In the genomic region with DNA sequence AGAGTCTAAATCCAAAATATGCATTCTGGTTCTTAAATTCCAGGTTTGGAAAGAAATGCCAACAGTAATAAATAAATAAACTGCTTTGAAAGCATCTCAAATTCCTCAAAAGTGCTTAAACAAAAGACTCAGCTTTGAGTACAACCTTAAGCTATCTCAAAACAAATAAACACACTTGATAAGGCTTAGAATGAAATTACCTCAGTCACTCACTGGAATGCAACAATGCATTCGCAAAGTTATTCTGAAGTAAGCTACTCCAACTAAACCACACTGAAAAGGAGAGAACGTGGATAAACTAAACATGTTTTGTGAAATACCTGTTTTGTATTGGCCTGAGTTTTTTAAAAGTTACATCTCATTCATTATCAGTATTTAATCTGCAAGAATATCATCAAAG, we compare ENCODE assay signal across 8 cellular contexts.
DNase-seq lines count a peak whose midpoint lies in the region; ATAC-seq and TF ChIP-seq lines count a peak whose summit lies in the region.

No MANE protein-coding gene starts in this region.

- DNase-seq in GM12865 (ENCODE audit: low read depth) (no peak), SK-N-MC (ENCODE audit: low read depth, low spot score) (no peak), fibroblast of mammary gland (ENCODE audit: low read depth) (peak; percentile 28), retinal pigment epithelial cell (ENCODE audit: low read depth) (peak; percentile 23), NCI-H1092 (lab: John Stamatoyannopoulos, UW) (no peak)
- no peak for DNase-seq in activated effector memory CD4-positive, alpha-beta T cell treated with Interleukin-2 at 50 U/mL for 16 hours

- TF ChIP-seq CTCF in GM12865 (IDR thresholded peaks at IDR 0.05; ENCODE audit: insufficient read depth, low read depth, low read length, missing control alignments) (no peak), fibroblast of mammary gland (conservative IDR thresholded peaks at IDR 0.05; ENCODE audit: control insufficient read depth, insufficient read depth, low read depth, low read length) (no peak), retinal pigment epithelial cell (conservative IDR thresholded peaks at IDR 0.05; ENCODE audit: low read depth, low read length) (no peak)

- H3K36me3 ChIP-seq in SK-N-MC (ENCODE audit: insufficient read depth, low read length), result peaks cover 2% of the 10 kb centered on the region; the same call in 1 of the 2 replicates

- no peak overlapping the region for H3K27ac ChIP-seq in SK-N-MC

- H3K4me3 ChIP-seq in GM12865 (ENCODE audit: low read depth, low read length), result peak overlapping the region; percentile 83
- H3K4me3 ChIP-seq in SK-N-MC, result peak overlapping the region; percentile 81
- peak overlapping the region; percentile 85 for H3K4me3 ChIP-seq in fibroblast of mammary gland (ENCODE audit: control insufficient read depth, low read depth, low read length)
- H3K4me3 ChIP-seq in retinal pigment epithelial cell (ENCODE audit: low read length), result peak overlapping the region; percentile 81

- ATAC-seq in HG03442 (IDR thresholded peaks at IDR 0.05; ENCODE audit: unreplicated experiment) (no peak), HG02798 (IDR thresholded peaks at IDR 0.05; ENCODE audit: poor library complexity, unreplicated experiment) (no peak)

- H3K9me3 ChIP-seq in SK-N-MC (ENCODE audit: low read depth, low read length), result no peaks in the 10 kb centered on the region

- H3K9ac ChIP-seq in SK-N-MC (ENCODE audit: insufficient read length), result peak overlapping the region; percentile 76

Comparison
In these comparisons a context has a peak if more than half of its experiments do, and no peak if none do; other contexts are left out.
1. DNase-seq: peak in fibroblast of mammary gland (single experiment) and retinal pigment epithelial cell (single experiment); none in GM12865 (single experiment), SK-N-MC (single experiment), activated effector memory CD4-positive, alpha-beta T cell treated with Interleukin-2 at 50 U/mL for 16 hours (single experiment) and NCI-H1092 (single experiment).
2. Peak in every context shown above with its lines, with median percentiles within 50 percentile points of each other: H3K4me3 ChIP-seq.